23 cellular contexts compared by ENCODE assay signal in genomic region chr17:32563583-32563982, GRCh38.
"Had no signal": no experiment of that assay in that cellular context is flagged by ENCODE, and none has a peak within 500 bp of the region (broad histone marks: within the 10 kb centered on the region; RNA-seq: fewer than 3 reads in every experiment).

No MANE protein-coding gene starts in this region.

- H3K27me3 ChIP-seq: colonic mucosa, esophagus muscularis mucosa, gastroesophageal sphincter, heart left ventricle, hepatocyte, left lung had no signal

- H2AFZ ChIP-seq: hepatocyte had no signal

- H3K27me3 Mint-ChIP-seq: effector memory CD8-positive, alpha-beta T cell; naive B cell had no signal

- DNase-seq: colonic mucosa; cortex of kidney; effector CD8-positive, alpha-beta T cell; effector memory CD8-positive, alpha-beta T cell; endodermal cell; foreskin melanocyte; heart left ventricle; hypothalamus; immature natural killer cell; left cardiac atrium; left lung; left ventricle myocardium superior; lower lobe of right lung; mesenchymal stem cell; mucosa of descending colon; naive B cell had no signal

- H3K4me3 Mint-ChIP-seq: dendritic cell treated with granulocyte-macrophage colony-stimulating factor and Interleukin-4, amounts not matched to agents 40 ng/mL and 50 ng/mL, for 4 days; effector memory CD8-positive, alpha-beta T cell; endodermal cell; immature natural killer cell; mesothelial cell of epicardium; naive B cell had no signal

- H3K36me3 ChIP-seq: colonic mucosa, esophagus muscularis mucosa, heart left ventricle, lower lobe of right lung had no signal

- H3K79me2 ChIP-seq: hepatocyte had no signal

- ATAC-seq: effector memory CD8-positive, alpha-beta T cell; gastroesophageal sphincter; heart left ventricle; left cardiac atrium; left lung; left ventricle myocardium superior had no signal

- FAIRE-seq: endometrium, keratinocyte had no signal

- H3K9me3 ChIP-seq: colonic mucosa, esophagus muscularis mucosa, gastroesophageal sphincter, heart left ventricle, left lung, lower lobe of right lung, mucosa of descending colon had no signal

- H3K27ac Mint-ChIP-seq: dendritic cell treated with granulocyte-macrophage colony-stimulating factor and Interleukin-4, amounts not matched to agents 40 ng/mL and 50 ng/mL, for 4 days; endodermal cell; mesothelial cell of epicardium had no signal

- H3K36me3 Mint-ChIP-seq: naive B cell had no signal

- H3K27ac ChIP-seq: colonic mucosa, esophagus muscularis mucosa, gastroesophageal sphincter, heart left ventricle, hepatocyte, left lung, lower lobe of right lung had no signal

- H3K4me2 ChIP-seq: hepatocyte had no signal

- H3K9me3 Mint-ChIP-seq: dendritic cell treated with granulocyte-macrophage colony-stimulating factor and Interleukin-4, amounts not matched to agents 40 ng/mL and 50 ng/mL, for 4 days; effector memory CD8-positive, alpha-beta T cell; endodermal cell; immature natural killer cell; mesothelial cell of epicardium; naive B cell had no signal

- H3K4me1 ChIP-seq: colonic mucosa, esophagus muscularis mucosa, gastroesophageal sphincter, left lung, lower lobe of right lung had no signal

- H3K4me3 ChIP-seq: colonic mucosa, esophagus muscularis mucosa, gastroesophageal sphincter, heart left ventricle, hepatocyte, left lung, lower lobe of right lung, mucosa of descending colon had no signal
